26 cellular contexts compared by ENCODE assay signal in the genomic region with DNA sequence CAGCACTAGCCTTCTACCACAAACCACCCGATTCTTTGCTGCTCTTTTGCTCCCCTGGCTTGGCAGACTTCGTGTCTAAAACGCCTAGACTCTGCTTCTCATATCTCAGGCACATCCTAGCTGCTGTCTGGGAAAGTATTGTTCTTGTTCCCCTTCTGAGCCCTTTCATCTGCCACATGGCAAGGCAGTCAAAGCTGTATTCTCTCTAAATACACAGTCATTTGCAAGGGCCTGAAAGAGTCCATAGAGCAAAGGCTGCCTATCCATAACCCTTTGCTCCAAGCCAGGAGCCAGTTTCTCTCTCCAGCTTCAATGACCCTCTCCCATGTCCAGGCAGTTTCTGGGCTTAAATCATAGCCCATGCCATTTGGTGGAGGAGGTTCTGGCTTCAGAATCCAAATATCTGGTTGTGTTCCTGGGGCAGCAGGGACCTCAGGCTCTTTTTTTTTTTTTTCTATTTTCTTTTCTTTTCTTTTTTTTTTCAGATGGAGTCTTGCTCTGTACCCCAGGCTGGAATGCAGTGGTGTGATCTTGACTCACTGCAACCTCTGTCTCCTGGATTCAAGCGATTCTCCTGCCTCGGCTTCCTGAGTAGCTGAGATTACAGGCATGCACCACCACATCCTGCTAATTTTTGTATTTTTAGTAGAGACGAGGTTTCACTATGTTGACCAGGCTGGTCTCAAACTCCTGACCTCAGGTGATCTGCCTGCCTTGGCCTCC. TPM values are rescaled to one million over a fixed set of nuclear protein-coding genes. Genes with fewer than 3 reads are reported as not detected.
DNase-seq lines count a peak whose midpoint lies in the region; ATAC-seq and TF ChIP-seq lines count a peak whose summit lies in the region.
"Had no signal": no experiment of that assay in that cellular context is flagged by ENCODE, and none has a peak within 500 bp of the region (broad histone marks: within the 10 kb centered on the region; RNA-seq: fewer than 3 reads in every experiment).

No MANE protein-coding gene starts in this region.

- H3K27me3 Mint-ChIP-seq in neural progenitor cell (ENCODE audit: insufficient read depth, low read depth): no peaks in the 10 kb centered on the region
- no peaks in the 10 kb centered on the region for H3K27me3 Mint-ChIP-seq in activated CD4-positive, alpha-beta T cell treated with anti-CD3 and anti-CD28 coated beads for 36 hours
- H3K27me3 Mint-ChIP-seq in Calu3 (ENCODE audit: unreplicated experiment): no peaks in the 10 kb centered on the region
- H3K27me3 Mint-ChIP-seq: activated naive CD8-positive, alpha-beta T cell; activated T-helper 17 cell treated with anti-CD3 and anti-CD28 coated beads, Interleukin-2, amount 50 U/mL, for 72 hours; CD4-positive, CD25-positive, alpha-beta regulatory T cell had no signal

- POLR2A ChIA-PET in activated CD4-positive, alpha-beta T cell treated with anti-CD3 and anti-CD28 coated beads for 36 hours (lab: Charles Lee): no interaction called here

- peak overlapping the region; percentile 23; the same call in 1 of the 2 replicates for H3K27ac ChIP-seq in BLaER1
- no peak overlapping the region for H3K27ac ChIP-seq in OCI-LY3 (ENCODE audit: low read length)
- no peak overlapping the region for H3K27ac ChIP-seq in neural progenitor cell
- H3K27ac ChIP-seq: A549, ascending aorta, parathyroid adenoma, upper lobe of right lung had no signal

- CTCF ChIA-PET in activated CD4-positive, alpha-beta T cell treated with anti-CD3 and anti-CD28 coated beads for 36 hours (lab: Charles Lee): no interaction called here
- CTCF ChIA-PET in Calu3 (lab: Charles Lee): no interaction called here

- no peaks in the 10 kb centered on the region for H3K36me3 ChIP-seq in BLaER1
- no peaks in the 10 kb centered on the region for H3K36me3 ChIP-seq in OCI-LY3 (replicated peaks; ENCODE audit: low read depth, low read length)
- H3K36me3 ChIP-seq in neural progenitor cell: no peaks in the 10 kb centered on the region
- H3K36me3 ChIP-seq: ascending aorta, upper lobe of right lung had no signal

- TF ChIP-seq CTCF in OCI-LY3 (IDR thresholded peaks at IDR 0.05; ENCODE audit: low read depth, low read length) (no peak), neural progenitor cell (IDR thresholded peaks at IDR 0.05) (no peak), Calu3 (IDR thresholded peaks at IDR 0.05; ENCODE audit: unreplicated experiment) (no peak)

- DNase-seq in globus pallidus (ENCODE audit: low spot score) (peak; percentile 24), neural progenitor cell (ENCODE audit: low spot score) (no peak), RKO (ENCODE audit: low spot score) (no peak), Calu3 (no peak)
- no peak for DNase-seq in activated CD4-positive, alpha-beta T cell treated with anti-CD3 and anti-CD28 coated beads for 36 hours
- DNase-seq: activated CD4-positive, alpha-beta T cell treated with anti-CD3 and anti-CD28 coated beads, Interleukin-2, amount 50 U/mL, for 1 hour; CD4-positive, CD25-positive, alpha-beta regulatory T cell; cerebellar nuclear complex; GF-D8; kidney glomerular epithelial cell; NCI-H1092 treated with DMSO at 0.1 percent for 48 hours; NCI-H2029 treated with DMSO at 0.1 percent for 48 hours; NCI-H446; upper lobe of right lung had no signal

- H3K4me1 ChIP-seq in BLaER1: peaks cover 9% of the 10 kb centered on the region
- peaks cover 7% of the 10 kb centered on the region; the same call in 1 of the 2 replicates for H3K4me1 ChIP-seq in OCI-LY3 (ENCODE audit: low read length)
- no peaks in the 10 kb centered on the region for H3K4me1 ChIP-seq in neural progenitor cell
- H3K4me1 ChIP-seq: A549, parathyroid adenoma had no signal

- no peaks in the 10 kb centered on the region for H3F3A ChIP-seq in neural progenitor cell (ENCODE audit: low read depth)

- H3K4me2 ChIP-seq in BLaER1 (peak overlapping the region; percentile 36), OCI-LY3 (ENCODE audit: low read length) (no peak overlapping the region), neural progenitor cell (no peak overlapping the region)
- H3K4me2 ChIP-seq: A549 had no signal

- no peaks in the 10 kb centered on the region for H3K9me3 ChIP-seq in BLaER1
- H3K9me3 ChIP-seq in OCI-LY3 (ENCODE audit: insufficient read depth, low read length): no peaks in the 10 kb centered on the region
- no peaks in the 10 kb centered on the region for H3K9me3 ChIP-seq in neural progenitor cell (ENCODE audit: low read depth)
- H3K9me3 ChIP-seq: A549, ascending aorta, upper lobe of right lung had no signal

- H3K9ac ChIP-seq in BLaER1 (no peak overlapping the region), OCI-LY3 (ENCODE audit: low read length) (no peak overlapping the region), neural progenitor cell (no peak overlapping the region)
- H3K9ac ChIP-seq: parathyroid adenoma had no signal

- no peak for ATAC-seq in activated CD4-positive, alpha-beta T cell treated with anti-CD3 and anti-CD28 coated beads for 36 hours
- ATAC-seq in GM19463 (IDR thresholded peaks at IDR 0.05; ENCODE audit: unreplicated experiment): no peak
- ATAC-seq: activated T-helper 17 cell treated with anti-CD3 and anti-CD28 coated beads, Interleukin-2, amount 50 U/mL, for 72 hours; esophagus mucosa; Panc1; sciatic nerve; upper lobe of right lung had no signal

- H3K4me3 Mint-ChIP-seq in neural progenitor cell (no peak overlapping the region), Calu3 (ENCODE audit: low read depth, unreplicated experiment) (no peak overlapping the region)
- no peak overlapping the region for H3K4me3 Mint-ChIP-seq in activated CD4-positive, alpha-beta T cell treated with anti-CD3 and anti-CD28 coated beads for 36 hours
- H3K4me3 Mint-ChIP-seq: activated naive CD8-positive, alpha-beta T cell; activated T-helper 17 cell treated with anti-CD3 and anti-CD28 coated beads, Interleukin-2, amount 50 U/mL, for 72 hours; CD4-positive, CD25-positive, alpha-beta regulatory T cell had no signal

- H3K79me2 ChIP-seq in OCI-LY3 (ENCODE audit: low read length) (no peaks in the 10 kb centered on the region), neural progenitor cell (ENCODE audit: low read depth) (no peaks in the 10 kb centered on the region)
- H3K79me2 ChIP-seq: parathyroid adenoma had no signal

- no peaks in the 10 kb centered on the region for H3K27me3 ChIP-seq in BLaER1
- H3K27me3 ChIP-seq in OCI-LY3 (ENCODE audit: low read depth, low read length): no peaks in the 10 kb centered on the region
- no peaks in the 10 kb centered on the region for H3K27me3 ChIP-seq in neural progenitor cell
- H3K27me3 ChIP-seq: ascending aorta, upper lobe of right lung had no signal

- no peak overlapping the region for H3K4me3 ChIP-seq in BLaER1
- H3K4me3 ChIP-seq in OCI-LY3 (ENCODE audit: low read length): no peak overlapping the region
- H3K4me3 ChIP-seq in neural progenitor cell: no peak overlapping the region
- H3K4me3 ChIP-seq: A549, ascending aorta, lung, upper lobe of right lung had no signal

- H3K36me3 Mint-ChIP-seq in neural progenitor cell (no peaks in the 10 kb centered on the region), Calu3 (ENCODE audit: insufficient read depth, unreplicated experiment) (no peaks in the 10 kb centered on the region)
- H3K36me3 Mint-ChIP-seq in activated CD4-positive, alpha-beta T cell treated with anti-CD3 and anti-CD28 coated beads for 36 hours (ENCODE audit: low read depth): no peaks in the 10 kb centered on the region
- H3K36me3 Mint-ChIP-seq: activated naive CD8-positive, alpha-beta T cell; CD4-positive, CD25-positive, alpha-beta regulatory T cell had no signal

- H4K20me1 ChIP-seq in BLaER1 (no peaks in the 10 kb centered on the region), OCI-LY3 (ENCODE audit: insufficient read depth, low read length) (no peaks in the 10 kb centered on the region), neural progenitor cell (ENCODE audit: low read depth) (no peaks in the 10 kb centered on the region)

- H3K4me1 Mint-ChIP-seq in neural progenitor cell: peaks cover 11% of the 10 kb centered on the region
- H3K4me1 Mint-ChIP-seq in activated CD4-positive, alpha-beta T cell treated with anti-CD3 and anti-CD28 coated beads for 36 hours: no peaks in the 10 kb centered on the region
- H3K4me1 Mint-ChIP-seq in Calu3 (ENCODE audit: low read depth, unreplicated experiment): no peaks in the 10 kb centered on the region
- H3K4me1 Mint-ChIP-seq: activated T-helper 17 cell treated with anti-CD3 and anti-CD28 coated beads, Interleukin-2, amount 50 U/mL, for 72 hours; CD4-positive, CD25-positive, alpha-beta regulatory T cell had no signal

- 0 out of 2 replicates have a peak overlapping the region, but pooled peaks have one; percentile 8 for H2AFZ ChIP-seq in OCI-LY3 (ENCODE audit: low read depth, low read length)
- H2AFZ ChIP-seq in neural progenitor cell (replicated peaks): peak overlapping the region; percentile 89
- H2AFZ ChIP-seq: parathyroid adenoma had no signal

- intact Hi-C loops in activated CD4-positive, alpha-beta T cell treated with anti-CD3 and anti-CD28 coated beads for 36 hours (cut with DNase I, micrococcal nuclease): no loop called here
- intact Hi-C loops in Calu3 (cut with micrococcal nuclease; ENCODE audit: unreplicated experiment): no loop called here

- H3K9me3 Mint-ChIP-seq in neural progenitor cell (peaks cover 3% of the 10 kb centered on the region), Calu3 (ENCODE audit: low read depth, unreplicated experiment) (no peaks in the 10 kb centered on the region)
- H3K9me3 Mint-ChIP-seq in activated CD4-positive, alpha-beta T cell treated with anti-CD3 and anti-CD28 coated beads for 36 hours (ENCODE audit: low read depth): no peaks in the 10 kb centered on the region
- H3K9me3 Mint-ChIP-seq: activated T-helper 17 cell treated with anti-CD3 and anti-CD28 coated beads, Interleukin-2, amount 50 U/mL, for 72 hours; CD4-positive, CD25-positive, alpha-beta regulatory T cell had no signal

- H3K27ac Mint-ChIP-seq in neural progenitor cell (no peak overlapping the region), Calu3 (ENCODE audit: unreplicated experiment) (no peak overlapping the region)
- H3K27ac Mint-ChIP-seq in activated CD4-positive, alpha-beta T cell treated with anti-CD3 and anti-CD28 coated beads for 36 hours: no peak overlapping the region
- H3K27ac Mint-ChIP-seq: activated naive CD8-positive, alpha-beta T cell; activated T-helper 17 cell treated with anti-CD3 and anti-CD28 coated beads, Interleukin-2, amount 50 U/mL, for 72 hours; CD4-positive, CD25-positive, alpha-beta regulatory T cell had no signal

- BruUV-seq in Calu3 (replicated peaks; lab: Mats Ljungman, UMichigan): no TSS peak

RNA-seq across cellular contexts. Expression of a gene that starts 52.3 kb away (rescaled TPM):
- total RNA-seq in neural progenitor cell (ENCODE audit: low replicate concordance) (51.8 and 74.1 TPM in 2 replicates), Calu3 (2022) (15.2 and 18.2 TPM in 2 replicates)
- 10 to 100 TPM; 32.5 to 33.9 TPM for total RNA-seq in activated CD4-positive, alpha-beta T cell treated with anti-CD3 and anti-CD28 coated beads for 36 hours
- total RNA-seq: ascending aorta had no signal
